Comparison of ENCODE assay signal across 12 cellular contexts in the genomic region with DNA sequence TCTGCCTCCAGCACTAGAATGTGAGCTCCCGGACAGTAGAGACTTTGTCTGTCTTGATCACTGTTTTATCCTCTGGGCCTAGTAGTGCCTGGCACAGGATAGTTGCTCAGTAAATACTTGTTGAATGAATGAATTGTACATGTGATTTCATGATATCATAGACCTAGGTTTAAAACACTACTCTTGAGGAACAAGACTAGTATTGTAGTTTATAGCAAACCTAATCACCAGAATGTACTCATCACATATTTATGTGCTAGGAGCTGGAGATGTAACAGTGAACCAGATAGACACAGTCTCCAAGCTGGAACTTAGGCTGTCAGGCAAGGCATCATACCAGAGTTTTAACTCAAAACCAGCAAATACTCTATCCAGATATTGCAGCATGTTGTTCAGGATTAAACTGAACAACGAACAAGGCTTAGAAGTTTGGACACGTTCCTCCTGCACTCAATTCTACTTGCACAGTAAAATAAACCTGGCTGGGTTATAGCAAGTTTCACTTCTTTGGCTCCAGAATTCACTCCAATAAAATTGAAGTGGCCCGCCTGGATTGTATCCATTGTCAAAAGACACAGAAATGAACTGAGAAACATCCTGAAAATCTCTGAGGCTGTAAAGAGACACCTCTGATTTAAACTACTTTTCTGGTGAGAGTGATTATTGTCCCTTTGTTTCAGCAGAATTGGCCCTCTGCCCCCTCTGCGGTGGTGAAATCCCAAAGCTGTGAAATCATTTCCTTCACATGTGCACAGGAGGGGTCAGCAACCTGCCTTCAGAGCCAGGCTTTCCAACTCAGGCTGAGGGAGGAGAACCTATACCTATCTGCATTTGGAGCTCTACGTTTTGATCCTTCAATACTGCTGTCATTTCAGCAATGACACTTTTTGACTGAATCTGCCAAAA. TPM values are rescaled to one million over a fixed set of nuclear protein-coding genes. Genes with fewer than 3 reads are reported as not detected.
DNase-seq lines count a peak whose midpoint lies in the region; ATAC-seq and TF ChIP-seq lines count a peak whose summit lies in the region.
"Had no signal": no experiment of that assay in that cellular context is flagged by ENCODE, and none has a peak within 500 bp of the region (broad histone marks: within the 10 kb centered on the region; RNA-seq: fewer than 3 reads in every experiment).

No MANE protein-coding gene starts in this region.

- peaks cover 12% of the 10 kb centered on the region for H3K27me3 Mint-ChIP-seq in nephron progenitor cell (ENCODE audit: low read depth, poor library complexity)
- H3K27me3 Mint-ChIP-seq: naive thymus-derived CD8-positive, alpha-beta T cell had no signal

- peak overlapping the region; percentile 80 to 81 for H3K27ac ChIP-seq in ascending aorta
- H3K27ac ChIP-seq in right atrium auricular region: peak overlapping the region; percentile 52 to 82
- H3K27ac ChIP-seq: HL-60 had no signal

- ATAC-seq in HG02763 (IDR thresholded peaks at IDR 0.05; ENCODE audit: unreplicated experiment): no peak
- ATAC-seq: naive thymus-derived CD8-positive, alpha-beta T cell had no signal

- H3K9me3 Mint-ChIP-seq in nephron progenitor cell: peaks cover 54% of the 10 kb centered on the region
- H3K9me3 Mint-ChIP-seq: naive thymus-derived CD8-positive, alpha-beta T cell had no signal

- DNase-seq in H4 (ENCODE audit: low spot score): peak; percentile 29
- peak in 1 of 2 donors; percentile 81 for DNase-seq in ascending aorta (ENCODE audit: low spot score in 2 of 2)
- peak; percentile 82 for DNase-seq in right atrium auricular region (ENCODE audit: low spot score)
- no peak for DNase-seq in nephron progenitor cell
- DNase-seq in HT-29 (ENCODE audit: low spot score): no peak
- no peak for DNase-seq in DMS 273 (lab: John Stamatoyannopoulos, UW; ENCODE audit: unreplicated experiment)
- DNase-seq: naive thymus-derived CD8-positive, alpha-beta T cell; NCI-H526 treated with DMSO at 0.1 percent for 48 hours; stimulated activated CD8-positive, alpha-beta memory T cell treated with anti-CD3 and anti-CD28 coated beads, Interleukin-4, amount 100 ng/mL, for 48 hours had no signal

- H3K36me3 ChIP-seq in ascending aorta: no peaks in the 10 kb centered on the region
- no peaks in the 10 kb centered on the region for H3K36me3 ChIP-seq in right atrium auricular region
- H3K36me3 ChIP-seq in skeletal muscle satellite cell (ENCODE audit: insufficient read depth, low read length): no peaks in the 10 kb centered on the region

- H3K4me1 ChIP-seq in ascending aorta (peaks cover 8 to 38% of the 10 kb centered on the region in 2 donors), right atrium auricular region (peaks cover 0 to 69% of the 10 kb centered on the region in 2 donors), skeletal muscle satellite cell (ENCODE audit: control insufficient read depth, insufficient read depth, low read length) (peaks cover 75% of the 10 kb centered on the region)

- H3K4me3 ChIP-seq in ascending aorta (no peak overlapping the region), right atrium auricular region (no peak overlapping the region), skeletal muscle satellite cell (ENCODE audit: low read length) (no peak overlapping the region)

- H3K27ac Mint-ChIP-seq in nephron progenitor cell: no peak overlapping the region

- no peak overlapping the region for H3K4me3 Mint-ChIP-seq in nephron progenitor cell
- H3K4me3 Mint-ChIP-seq: naive thymus-derived CD8-positive, alpha-beta T cell had no signal

- H3K4me2 ChIP-seq in skeletal muscle satellite cell (ENCODE audit: low read length): peak overlapping the region; percentile 49

- H3K4me1 Mint-ChIP-seq in nephron progenitor cell: peaks cover 10% of the 10 kb centered on the region

- no peaks in the 10 kb centered on the region for H3K36me3 Mint-ChIP-seq in nephron progenitor cell (ENCODE audit: low read depth)
- H3K36me3 Mint-ChIP-seq: naive thymus-derived CD8-positive, alpha-beta T cell had no signal

- intact Hi-C loops in ascending aorta (cut with DNase I): no loop called here

- TF ChIP-seq CTCF in ascending aorta (IDR thresholded peaks at IDR 0.05) (no peak), right atrium auricular region (IDR thresholded peaks at IDR 0.05) (no peak), nephron progenitor cell (IDR thresholded peaks at IDR 0.05) (no peak)

- H3K27me3 ChIP-seq in ascending aorta (no peaks in the 10 kb centered on the region), right atrium auricular region (no peaks in the 10 kb centered on the region), skeletal muscle satellite cell (ENCODE audit: control insufficient read depth, insufficient read depth, low read length) (no peaks in the 10 kb centered on the region)

- H3K9me3 ChIP-seq in ascending aorta (no peaks in the 10 kb centered on the region), right atrium auricular region (no peaks in the 10 kb centered on the region), skeletal muscle satellite cell (replicated peaks; ENCODE audit: low read length) (no peaks in the 10 kb centered on the region)

- peak overlapping the region; percentile 59 for H3K9ac ChIP-seq in skeletal muscle satellite cell (ENCODE audit: low read depth, low read length)

RNA-seq across cellular contexts. Expression of gene GAB3, which starts 23.2 kb away (rescaled TPM):
- total RNA-seq in H4 (2014; rRNA removed; shearing (Covaris generic)): 0.08 and 0.33 TPM in 2 replicates
- total RNA-seq in ascending aorta (2.9 TPM), right atrium auricular region (10 to 100 TPM; 13.5 to 16.9 TPM)
- total RNA-seq in skeletal muscle satellite cell (2012; rRNA removed): 9.2 and 15.5 TPM in 2 replicates
- total RNA-seq in HT-29 (2014; rRNA removed; shearing (Covaris generic)): 0.08 TPM in 1 of 2 replicates, not detected in the other

RNA-seq across cellular contexts. Expression of gene DKC1, which starts 35.0 kb away (rescaled TPM):
- total RNA-seq in H4 (2014; rRNA removed; shearing (Covaris generic)): 47.9 and 68.3 TPM in 2 replicates
- total RNA-seq in ascending aorta (3.4 TPM), right atrium auricular region (10 to 100 TPM; 13.5 to 15.2 TPM)
- total RNA-seq in skeletal muscle satellite cell (2012; rRNA removed): 51.1 and 54.8 TPM in 2 replicates
- 101 and 103 TPM in 2 replicates for total RNA-seq in HT-29 (2014; rRNA removed; shearing (Covaris generic))

Comparison
In these comparisons a context has a peak if more than half of its experiments do, and no peak if none do; other contexts are left out.
1. DNase-seq: peak in H4 (single experiment) and right atrium auricular region (single experiment); none in nephron progenitor cell (single experiment), HT-29 (single experiment) and DMS 273 (single experiment).